ENCODE assay signal across 16 cellular contexts in genomic region chr10:1186693-1186990, GRCh38.
DNase-seq lines count a peak whose midpoint lies in the region; ATAC-seq and TF ChIP-seq lines count a peak whose summit lies in the region.
"Had no signal": no experiment of that assay in that cellular context is flagged by ENCODE, and none has a peak within 500 bp of the region (broad histone marks: within the 10 kb centered on the region; RNA-seq: fewer than 3 reads in every experiment).

No MANE protein-coding gene starts in this region.

- intact Hi-C loops in dorsolateral prefrontal cortex (cut with DNase I) = no loop called here

- peak; percentile 4 for DNase-seq in activated T-cell treated with anti-CD3 and anti-CD28 coated beads, Interleukin-2, amount 50 U/mL, for 1 hour
- DNase-seq in activated T-cell treated with anti-CD3 and anti-CD28 coated beads for 4 hours (no peak), DND-41 (peak; percentile 12), dorsolateral prefrontal cortex (peak in 4 of 10 donors; percentile 17 to 40 (median 28)), foreskin keratinocyte (no peak), iPS-NIHi11 (ENCODE audit: low spot score) (no peak), nucleus accumbens (lab: John Stamatoyannopoulos, UW) (no peak)
- DNase-seq: DMS79, KG1, NCI-H1092 treated with DMSO at 0.1 percent for 48 hours, NCI-H2029 treated with DMSO at 0.1 percent for 48 hours, NCI-H226, NCI-H748 treated with DMSO at 0.1 percent for 48 hours, PC-9, RPMI8226 had no signal

- no peaks in the 10 kb centered on the region for H3K79me2 ChIP-seq in DND-41 (ENCODE audit: insufficient read depth, low read length)

- H3K4me1 ChIP-seq in DND-41 (ENCODE audit: insufficient read depth, low read length) (no peaks in the 10 kb centered on the region), foreskin keratinocyte (no peaks in the 10 kb centered on the region)

- H3K27me3 ChIP-seq in DND-41 (ENCODE audit: insufficient read depth, low read length, poor library complexity) (no peaks in the 10 kb centered on the region), dorsolateral prefrontal cortex (no peaks in the 10 kb centered on the region), foreskin keratinocyte (no peaks in the 10 kb centered on the region)

- no peak overlapping the region for H3K4me3 ChIP-seq in DND-41 (ENCODE audit: low read depth in 1 of 2, low read length in 2 of 2)
- H3K4me3 ChIP-seq in dorsolateral prefrontal cortex = peak overlapping the region in 20 of 59 donors; percentile 1 to 46 (median 30)
- H3K4me3 ChIP-seq: PC-9 had no signal

- no peak overlapping the region for H3K9ac ChIP-seq in DND-41 (ENCODE audit: low read depth, low read length)

- no peak overlapping the region for H3K27ac ChIP-seq in DND-41 (ENCODE audit: low read length)
- peak overlapping the region; percentile 65 to 100 (median 97) for H3K27ac ChIP-seq in dorsolateral prefrontal cortex
- H3K27ac ChIP-seq in temporal lobe (ENCODE audit: low read depth, low read length) = peak overlapping the region; percentile 99
- no peak overlapping the region for H3K27ac ChIP-seq in foreskin keratinocyte
- H3K27ac ChIP-seq: PC-9 had no signal

- no peak for ATAC-seq in DND-41 (ENCODE audit: insufficient read depth, low read depth)
- no peak for ATAC-seq in foreskin keratinocyte

- no peak for TF ChIP-seq CTCF in DND-41 (IDR thresholded peaks at IDR 0.05; ENCODE audit: borderline replicate concordance, extremely low read depth, low read length, poor library complexity, severe bottlenecking)
- no peak for TF ChIP-seq CTCF in dorsolateral prefrontal cortex (IDR thresholded peaks at IDR 0.05 in 54 of 56, conservative IDR thresholded peaks at IDR 0.05 in 2 of 56; ENCODE audit: low read depth in 1 of 56, partially characterized antibody in 56 of 56)
- TF ChIP-seq CTCF in foreskin keratinocyte (conservative IDR thresholded peaks at IDR 0.05) = no peak

- H3K4me2 ChIP-seq in DND-41 (ENCODE audit: insufficient read depth, low read length) = no peak overlapping the region
- H3K4me2 ChIP-seq: PC-9 had no signal

- H4K20me1 ChIP-seq in DND-41 (ENCODE audit: insufficient read depth, low read length) = no peaks in the 10 kb centered on the region

- H3K9me3 ChIP-seq in DND-41 (ENCODE audit: insufficient read depth, low read length, severe bottlenecking) = no peaks in the 10 kb centered on the region

- H2AFZ ChIP-seq in DND-41 (ENCODE audit: low read depth, low read length) = no peak overlapping the region
- H2AFZ ChIP-seq: PC-9 had no signal

- no peaks in the 10 kb centered on the region for H3K36me3 ChIP-seq in DND-41 (ENCODE audit: insufficient read depth, low read length)

Comparison
In these comparisons a context has a peak if more than half of its experiments do, and no peak if none do; other contexts are left out.
1. DNase-seq: peak in activated T-cell treated with anti-CD3 and anti-CD28 coated beads, Interleukin-2, amount 50 U/mL, for 1 hour (single experiment) and DND-41 (single experiment); none in activated T-cell treated with anti-CD3 and anti-CD28 coated beads for 4 hours (single experiment), foreskin keratinocyte (0 of 2), iPS-NIHi11 (single experiment) and nucleus accumbens (0 of 56).
2. H3K27ac ChIP-seq: peak in dorsolateral prefrontal cortex (59 of 59) and temporal lobe (single experiment); none in DND-41 (single experiment) and foreskin keratinocyte (single experiment).